Comparison of ENCODE assay signal across 16 cellular contexts in genomic region chr11:845872-846271, GRCh38. TPM values are rescaled to one million over a fixed set of nuclear protein-coding genes. Genes with fewer than 3 reads are reported as not detected.
DNase-seq lines count a peak whose midpoint lies in the region; FAIRE-seq and TF ChIP-seq lines count a peak whose summit lies in the region.
"Had no signal": no experiment of that assay in that cellular context is flagged by ENCODE, and none has a peak within 500 bp of the region (broad histone marks: within the 10 kb centered on the region; RNA-seq: fewer than 3 reads in every experiment).

No MANE protein-coding gene starts in this region.

- H3K4me3 ChIP-seq in AG04449 (ENCODE audit: low read depth, low read length) (peak overlapping the region; percentile 33), MG63 (peak overlapping the region; percentile 98), ovary (no peak overlapping the region)

- H3K27me3 ChIP-seq in MG63 (no peaks in the 10 kb centered on the region), ovary (no peaks in the 10 kb centered on the region)

- H3K4me1 ChIP-seq in ovary (ENCODE audit: insufficient read depth): peaks cover 32% of the 10 kb centered on the region

- peak overlapping the region; percentile 74 to 92 for H3K27ac ChIP-seq in ovary

- intact Hi-C loops in ovary (cut with DNase I): loop anchor here in 1 of 4 donors (10.0 kb wide), 1 partner anchor 619 kb away; no protein-coding TSS in a partner anchor

- no peak for TF ChIP-seq CTCF in AG04449 (IDR thresholded peaks at IDR 0.05; ENCODE audit: insufficient read depth, low read length, missing control alignments)
- no peak for TF ChIP-seq CTCF in ovary (IDR thresholded peaks at IDR 0.05)

- FAIRE-seq in GM19239 (lab: Jason Lieb, UNC): no peak
- FAIRE-seq: bronchial epithelial cell had no signal

- H3K36me3 ChIP-seq in MG63: peaks cover 61% of the 10 kb centered on the region
- H3K36me3 ChIP-seq in ovary: no peaks in the 10 kb centered on the region

- H3K9me3 ChIP-seq in MG63 (no peaks in the 10 kb centered on the region), ovary (no peaks in the 10 kb centered on the region)
- H3K9me3 ChIP-seq: psoas muscle had no signal

- no peak for TF ChIP-seq POLR2A in ovary (IDR thresholded peaks at IDR 0.05)

- no peak for TF ChIP-seq EP300 in ovary (IDR thresholded peaks at IDR 0.05)

- POLR2A ChIA-PET in AG04449 (lab: Yijun Ruan, JAX): interaction anchor here (1.0 to 7.7 kb wide), 3 partner anchors 14 to 27 kb away, joined by 3 to 109 read pairs (median 4); partner anchors contain the start of genes CD151 and CRACR2B

- CTCF ChIA-PET in AG04449 (lab: Yijun Ruan, JAX): interaction anchor here (0.7 to 3.5 kb wide), 3 partner anchors 14 to 206 kb away, joined by 3 to 58 read pairs (median 4); partner anchors contain the start of gene PNPLA2

- DNase-seq in AG04449 (ENCODE audit: low read depth, low spot score) (no peak), MG63 (peak; percentile 78), dermis blood vessel endothelial cell (peak; percentile 40), ovary (no peak), DMS53 (lab: John Stamatoyannopoulos, UW) (no peak), GM19239 (ENCODE audit: insufficient read length, low spot score) (no peak)
- no peak for DNase-seq in stimulated activated CD4-positive, alpha-beta T cell treated with anti-CD3 and anti-CD28 coated beads, Interleukin-4, amount 100 ng/mL, for 24 hours
- no peak for DNase-seq in activated naive CD4-positive, alpha-beta T cell treated with Interleukin-2 at 50 U/mL for 16 hours
- DNase-seq: activated CD4-positive, CD25-positive, alpha-beta regulatory T cell; activated T-cell treated with anti-CD3 and anti-CD28 coated beads, Interleukin-2, amount 50 U/mL, for 1 hour; foreskin melanocyte; MV-4-11; NCI-H510A; psoas muscle; SHP77 had no signal

- WGBS in ovary, 3 donors: 17 to 25% (median 20%) methylated on average over 5 to 6 of the region's 6 CpGs

RNA-seq across cellular contexts. Expression of gene TSPAN4, which starts 3.2 kb away (rescaled TPM):
- total RNA-seq in MG63 (2014; rRNA removed; shearing (Covaris generic); ENCODE audit: low replicate concordance): 222 and 399 TPM in 2 replicates
- total RNA-seq in dermis blood vessel endothelial cell (167 and 179 TPM in 2 replicates), ovary (100 to 1,000 TPM in 1 of 7 donors, 10 to 100 TPM in 6; 66.6 to 109 (median 89.7) TPM)
- polyA plus RNA-seq in ovary: 100 to 1,000 TPM in 1 of 2 donors, 1 to 10 TPM in 1; 6.4 to 124 TPM

RNA-seq across cellular contexts. Expression of gene POLR2L, which starts 3.5 kb away (rescaled TPM):
- total RNA-seq in MG63 (2014; rRNA removed; shearing (Covaris generic); ENCODE audit: low replicate concordance): 9.7 and 190 TPM in 2 replicates
- total RNA-seq in dermis blood vessel endothelial cell: 81.9 and 193 TPM in 2 replicates
- total RNA-seq in ovary: 10 to 100 TPM; 26.8 to 89.3 (median 62.7) TPM
- 10 to 100 TPM in 1 of 2 donors, 1 to 10 TPM in 1; 4.9 to 67.3 TPM for polyA plus RNA-seq in ovary

RNA-seq across cellular contexts. Expression of gene CD151, which starts 13.1 kb away (rescaled TPM):
- 1,173 and 1,451 TPM in 2 replicates for total RNA-seq in MG63 (2014; rRNA removed; shearing (Covaris generic); ENCODE audit: low replicate concordance)
- total RNA-seq in dermis blood vessel endothelial cell: 700 and 712 TPM in 2 replicates
- total RNA-seq in ovary: 100 to 1,000 TPM in 6 of 7 donors, 10 to 100 TPM in 1; 32.9 to 243 (median 176) TPM
- polyA plus RNA-seq in ovary: 100 to 1,000 TPM in 1 of 2 donors, 10 to 100 TPM in 1; 46.3 to 168 TPM

RNA-seq across cellular contexts. Expression of gene CRACR2B, which starts 18.2 kb away (rescaled TPM):
- total RNA-seq in MG63 (2014; rRNA removed; shearing (Covaris generic); ENCODE audit: low replicate concordance): not detected in 2 replicates
- total RNA-seq in dermis blood vessel endothelial cell: 27.5 and 29.8 TPM in 2 replicates
- total RNA-seq in ovary: 1 to 10 TPM; 1.2 to 6.5 (median 3.9) TPM
- polyA plus RNA-seq in ovary: 1 to 10 TPM in 1 of 2 donors, under 1 TPM in 1; 0.18 to 5.0 TPM

RNA-seq across cellular contexts. Expression of gene PNPLA2, which starts 27.2 kb away (rescaled TPM):
- total RNA-seq in MG63 (2014; rRNA removed; shearing (Covaris generic); ENCODE audit: low replicate concordance): 4.2 and 12.4 TPM in 2 replicates
- 41.4 and 76.9 TPM in 2 replicates for total RNA-seq in dermis blood vessel endothelial cell
- 10 to 100 TPM; 33.0 to 98.2 (median 83.0) TPM for total RNA-seq in ovary
- polyA plus RNA-seq in ovary: 10 to 100 TPM; 12.9 to 91.5 TPM

Comparison
In these comparisons a context has a peak if more than half of its experiments do, and no peak if none do; other contexts are left out.
1. DNase-seq: peak in MG63 (single experiment) and dermis blood vessel endothelial cell (single experiment); none in AG04449 (single experiment), ovary (0 of 5), DMS53 (single experiment), GM19239 (single experiment), stimulated activated CD4-positive, alpha-beta T cell treated with anti-CD3 and anti-CD28 coated beads, Interleukin-4, amount 100 ng/mL, for 24 hours (single experiment) and activated naive CD4-positive, alpha-beta T cell treated with Interleukin-2 at 50 U/mL for 16 hours (single experiment).